11 cellular contexts compared by ENCODE assay signal in genomic region chr15:25691544-25692430, GRCh38.
DNase-seq lines count a peak whose midpoint lies in the region; ATAC-seq and TF ChIP-seq lines count a peak whose summit lies in the region.
"Had no signal": no experiment of that assay in that cellular context is flagged by ENCODE, and none has a peak within 500 bp of the region (broad histone marks: within the 10 kb centered on the region; RNA-seq: fewer than 3 reads in every experiment).

No MANE protein-coding gene starts in this region.

- DNase-seq in Right ventricle myocardium inferior (ENCODE audit: missing footprints) (peak; percentile 34), right atrium auricular region (ENCODE audit: low spot score) (no peak), astrocyte of the spinal cord (ENCODE audit: low read depth, low spot score) (peak; percentile 45), left lung (no peak), AML-193 (lab: John Stamatoyannopoulos, UW) (no peak), occipital lobe (lab: John Stamatoyannopoulos, UW) (no peak), activated T-cell treated with anti-CD3 and anti-CD28 coated beads for 4 hours (no peak)
- DNase-seq in stimulated activated CD4-positive, alpha-beta T cell treated with anti-CD3 and anti-CD28 coated beads, Interleukin-4, amount 100 ng/mL, for 24 hours, result no peak
- DNase-seq: NCI-H2227 treated with DMSO at 0.1 percent for 48 hours; stimulated activated naive CD4-positive, alpha-beta T cell had no signal

- intact Hi-C loops in Right ventricle myocardium inferior (cut with DNase I), result loop anchor here (1.0 to 10.0 kb wide), 2 partner anchors 183 to 243 kb away; no protein-coding TSS in a partner anchor
- intact Hi-C loops in left lung (cut with DNase I), result no loop called here

- H3K27me3 ChIP-seq in right atrium auricular region, result no peaks in the 10 kb centered on the region
- no peaks in the 10 kb centered on the region for H3K27me3 ChIP-seq in left lung

- no peaks in the 10 kb centered on the region for H3K9me3 ChIP-seq in right atrium auricular region
- H3K9me3 ChIP-seq in left lung, result no peaks in the 10 kb centered on the region

- H3K36me3 ChIP-seq in right atrium auricular region (no peaks in the 10 kb centered on the region), left lung (peaks cover 0 to 29% of the 10 kb centered on the region in 2 donors)

- H3K27ac ChIP-seq in right atrium auricular region (no peak overlapping the region), left lung (no peak overlapping the region)

- TF ChIP-seq CTCF in right atrium auricular region (IDR thresholded peaks at IDR 0.05), result peak in 1 of 2 donors; percentile 45
- peak; percentile 36 for TF ChIP-seq CTCF in astrocyte of the spinal cord (IDR thresholded peaks at IDR 0.05; ENCODE audit: low read depth, low read length)
- no peak for TF ChIP-seq CTCF in left lung (IDR thresholded peaks at IDR 0.05)

- in situ Hi-C loops in astrocyte of the spinal cord (cut with HindIII; ENCODE audit: low sequenced_read_pairs), result no loop called here

- H3K4me1 ChIP-seq in right atrium auricular region (no peaks in the 10 kb centered on the region), left lung (no peaks in the 10 kb centered on the region)

- no peak overlapping the region for H3K4me3 ChIP-seq in right atrium auricular region
- no peak overlapping the region for H3K4me3 ChIP-seq in astrocyte of the spinal cord (ENCODE audit: low read depth, low read length)
- H3K4me3 ChIP-seq in left lung, result no peak overlapping the region
- H3K4me3 ChIP-seq: skin epidermis had no signal

- ATAC-seq in Right ventricle myocardium inferior, result no peak
- ATAC-seq in left lung, result peak; percentile 49

Comparison
In these comparisons a context has a peak if more than half of its experiments do, and no peak if none do; other contexts are left out.
1. DNase-seq: peak in Right ventricle myocardium inferior (single experiment) and astrocyte of the spinal cord (single experiment); none in right atrium auricular region (single experiment), left lung (0 of 2), AML-193 (0 of 2), occipital lobe (single experiment), stimulated activated CD4-positive, alpha-beta T cell treated with anti-CD3 and anti-CD28 coated beads, Interleukin-4, amount 100 ng/mL, for 24 hours (single experiment) and activated T-cell treated with anti-CD3 and anti-CD28 coated beads for 4 hours (single experiment).